22 cellular contexts compared by ENCODE assay signal in genomic region chr4:47623916-47624554, GRCh38.
DNase-seq lines count a peak whose midpoint lies in the region; ATAC-seq, FAIRE-seq and TF ChIP-seq lines count a peak whose summit lies in the region.
"Had no signal": no experiment of that assay in that cellular context is flagged by ENCODE, and none has a peak within 500 bp of the region (broad histone marks: within the 10 kb centered on the region; RNA-seq: fewer than 3 reads in every experiment).

No MANE protein-coding gene starts in this region.

- no peak overlapping the region for H3K56ac ChIP-seq in mesendoderm (ENCODE audit: low read length)

- H3K36me3 Mint-ChIP-seq in Caco-2 (ENCODE audit: insufficient read depth, unreplicated experiment), result no peaks in the 10 kb centered on the region
- H3K36me3 Mint-ChIP-seq: CD8-positive, alpha-beta T cell had no signal

- BruUV-seq in Caco-2 (replicated peaks; lab: Mats Ljungman, UMichigan), result no TSS peak

- POLR2A ChIA-PET in Caco-2 (lab: Charles Lee), result no interaction called here

- H3K36me3 ChIP-seq in bronchial epithelial cell (ENCODE audit: control insufficient read depth, insufficient read depth, low read length) (no peaks in the 10 kb centered on the region), mesendoderm (ENCODE audit: control insufficient read depth, insufficient read depth, low read length) (no peaks in the 10 kb centered on the region), Caco-2 (ENCODE audit: control insufficient read depth, insufficient read depth, low read length) (no peaks in the 10 kb centered on the region)
- H3K36me3 ChIP-seq: adrenal gland, HAP-1 had no signal

- H4K5ac ChIP-seq in mesendoderm (ENCODE audit: low read length), result no peak overlapping the region

- H2BK120ac ChIP-seq in mesendoderm (ENCODE audit: low read depth, low read length), result no peak overlapping the region

- H2AK5ac ChIP-seq in mesendoderm (ENCODE audit: low read length), result no peak overlapping the region

- no peaks in the 10 kb centered on the region for H3K9me3 Mint-ChIP-seq in Caco-2 (ENCODE audit: unreplicated experiment)
- H3K9me3 Mint-ChIP-seq: CD8-positive, alpha-beta T cell had no signal

- H3K27ac Mint-ChIP-seq in Caco-2 (ENCODE audit: unreplicated experiment), result no peak overlapping the region
- H3K27ac Mint-ChIP-seq: CD8-positive, alpha-beta T cell had no signal

- H3K27ac ChIP-seq in mesendoderm (ENCODE audit: low read depth, low read length), result no peak overlapping the region
- H3K27ac ChIP-seq: adrenal gland, RWPE1 had no signal

- DNase-seq in AG10803 (ENCODE audit: low read depth) (peak; percentile 90), LHCN-M2 (ENCODE audit: low read depth) (peak; percentile 91), bronchial epithelial cell (ENCODE audit: low read depth) (peak; percentile 5), mesendoderm (peak; percentile 7), Caco-2 (no peak), NK-92 (lab: John Stamatoyannopoulos, UW; ENCODE audit: unreplicated experiment) (no peak)
- DNase-seq: ACHN; activated CD4-positive, alpha-beta T cell treated with anti-CD3 and anti-CD28 coated beads for 48 hours; activated effector memory CD4-positive, alpha-beta T cell treated with anti-CD3 and anti-CD28 coated beads, Interleukin-2, amount 50 U/mL, for 16 hours; adrenal gland; CD8-positive, alpha-beta T cell; DMS53; KG1; NCI-H1048; NCI-H524; substantia nigra had no signal

- no peak overlapping the region for H2BK15ac ChIP-seq in mesendoderm (replicated peaks; ENCODE audit: low read depth)

- H3K4me3 Mint-ChIP-seq in Caco-2 (ENCODE audit: unreplicated experiment), result no peak overlapping the region
- H3K4me3 Mint-ChIP-seq: CD8-positive, alpha-beta T cell had no signal

- H3K4me2 ChIP-seq in mesendoderm (ENCODE audit: low read length), result no peak overlapping the region

- ATAC-seq in HG03432 (IDR thresholded peaks at IDR 0.05; ENCODE audit: unreplicated experiment) (no peak), HG03095 (IDR thresholded peaks at IDR 0.05; ENCODE audit: unreplicated experiment) (no peak)
- ATAC-seq: CD8-positive, alpha-beta T cell had no signal

- no peak for FAIRE-seq in bronchial epithelial cell (lab: Jason Lieb, UNC)
- FAIRE-seq: TTC549, urothelium cell line had no signal

- no peak overlapping the region for H3K23ac ChIP-seq in mesendoderm (ENCODE audit: low read length)

- H3K4me3 ChIP-seq in AG10803 (ENCODE audit: low read length) (no peak overlapping the region), bronchial epithelial cell (ENCODE audit: low read depth, low read length) (no peak overlapping the region), mesendoderm (ENCODE audit: low read length) (no peak overlapping the region), Caco-2 (ENCODE audit: low read depth, low read length) (no peak overlapping the region)
- H3K4me3 ChIP-seq: adrenal gland, HAP-1 had no signal

- H4K8ac ChIP-seq in mesendoderm (ENCODE audit: low read depth, low read length), result no peak overlapping the region

- TF ChIP-seq CTCF in AG10803 (conservative IDR thresholded peaks at IDR 0.05; ENCODE audit: low read length) (no peak), bronchial epithelial cell (IDR thresholded peaks at IDR 0.05; ENCODE audit: insufficient read depth, low read length, severe bottlenecking) (no peak), Caco-2 (IDR thresholded peaks at IDR 0.05; ENCODE audit: insufficient read depth in 1 of 2, low read depth in 1 of 2, low read length in 1 of 2, severe bottlenecking in 1 of 2, unreplicated experiment in 1 of 2) (no peak)

- no peak overlapping the region for H3K18ac ChIP-seq in mesendoderm (ENCODE audit: low read length)

- no peaks in the 10 kb centered on the region for H3K9me3 ChIP-seq in Caco-2
- H3K9me3 ChIP-seq: adrenal gland, HAP-1 had no signal

- intact Hi-C loops in Caco-2 (cut with micrococcal nuclease; ENCODE audit: unreplicated experiment), result no loop called here

- H3K79me1 ChIP-seq in mesendoderm (ENCODE audit: low read length), result no peaks in the 10 kb centered on the region

- no peaks in the 10 kb centered on the region for H3K79me2 ChIP-seq in mesendoderm (ENCODE audit: control insufficient read depth, insufficient read depth, low read length)

- no peaks in the 10 kb centered on the region for H3K4me1 Mint-ChIP-seq in Caco-2 (ENCODE audit: low read depth, unreplicated experiment)

- CTCF ChIA-PET in Caco-2 (lab: Charles Lee), result no interaction called here

- no peak overlapping the region for H2BK5ac ChIP-seq in mesendoderm (ENCODE audit: low read length)

- H3K27me3 ChIP-seq in bronchial epithelial cell (ENCODE audit: control insufficient read depth, insufficient read depth, low read length) (no peaks in the 10 kb centered on the region), mesendoderm (ENCODE audit: insufficient read depth, low read length, poor library complexity) (no peaks in the 10 kb centered on the region), Caco-2 (replicated peaks; ENCODE audit: control insufficient read depth, insufficient read depth, low read length) (no peaks in the 10 kb centered on the region)
- H3K27me3 ChIP-seq: adrenal gland had no signal

- H3K9ac ChIP-seq in mesendoderm (ENCODE audit: low read length), result no peak overlapping the region

- H3K4ac ChIP-seq in mesendoderm (ENCODE audit: low read depth, low read length), result no peak overlapping the region

- H3K4me1 ChIP-seq in mesendoderm (ENCODE audit: control insufficient read depth, low read depth, low read length) (no peaks in the 10 kb centered on the region), Caco-2 (no peaks in the 10 kb centered on the region; the same call in 1 of the 2 replicates)
- H3K4me1 ChIP-seq: adrenal gland, HAP-1 had no signal

- H3K27me3 Mint-ChIP-seq in Caco-2 (ENCODE audit: insufficient read depth, unreplicated experiment), result peaks cover 2% of the 10 kb centered on the region

Comparison
In these comparisons a context has a peak if more than half of its experiments do, and no peak if none do; other contexts are left out.
1. DNase-seq: peak in AG10803 (single experiment), LHCN-M2 (single experiment), bronchial epithelial cell (single experiment) and mesendoderm (single experiment); none in Caco-2 (0 of 2) and NK-92 (single experiment).